ENCODE assay signal across 5 cellular contexts in genomic region chr20:556984-557383, GRCh38.
"Had no signal": no experiment of that assay in that cellular context is flagged by ENCODE, and none has a peak within 500 bp of the region (broad histone marks: within the 10 kb centered on the region; RNA-seq: fewer than 3 reads in every experiment).

No MANE protein-coding gene starts in this region.

- H3K27ac ChIP-seq: HL-60 had no signal

- H3K4me3 ChIP-seq: K562 had no signal

- DNase-seq: IMR-90, KBM-7, KG1 had no signal
